In the genomic region with DNA sequence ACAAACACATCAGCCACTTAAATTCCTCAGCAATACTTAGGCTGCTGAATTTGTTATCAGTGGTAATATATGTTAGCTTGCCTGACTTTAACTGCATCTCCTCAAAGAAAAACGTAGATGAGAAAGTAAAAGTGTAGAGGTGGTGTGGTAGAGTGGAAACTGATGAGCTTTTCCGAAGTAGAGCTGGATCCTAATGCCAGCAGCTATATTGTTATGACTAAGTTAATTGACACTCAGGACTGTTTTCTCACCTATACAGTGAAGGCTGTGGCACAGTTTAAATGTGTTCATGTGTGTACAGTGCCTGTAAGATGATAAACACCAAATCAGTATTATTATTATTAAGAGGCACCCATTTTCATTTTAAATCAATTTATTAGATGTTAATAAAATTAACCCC, we compare ENCODE assay signal across 9 cellular contexts.
DNase-seq lines count a peak whose midpoint lies in the region; ATAC-seq and TF ChIP-seq lines count a peak whose summit lies in the region.
"Had no signal": no experiment of that assay in that cellular context is flagged by ENCODE, and none has a peak within 500 bp of the region (broad histone marks: within the 10 kb centered on the region; RNA-seq: fewer than 3 reads in every experiment).

No MANE protein-coding gene starts in this region.

- DNase-seq in activated T-helper 1 cell treated with anti-CD3 and anti-CD28 coated beads, Interleukin-12 subunit alpha, Interleukin-12 subunit beta, Interleukin-2, Interleukin-4 antibody, amounts not matched to agents 30 ng/mL and 10 ng/mL and 1 ng/mL, durations not matched to agents 14 hours and 24 hours and 36 hours (ENCODE audit: low spot score): no peak
- DNase-seq in gastrocnemius medialis (no peak), ecto neural progenitor cell (ENCODE audit: low spot score) (no peak), COLO829 (ENCODE audit: low spot score) (no peak), iPS-NIHi11 (ENCODE audit: low spot score) (no peak)
- DNase-seq: activated CD4-positive, alpha-beta T cell treated with anti-CD3 and anti-CD28 coated beads for 48 hours; pancreas had no signal

- H3K27ac Mint-ChIP-seq in activated T-helper 1 cell treated with anti-CD3 and anti-CD28 coated beads, Interleukin-12 subunit alpha, Interleukin-12 subunit beta, Interleukin-2, Interleukin-4 antibody, amounts not matched to agents 30 ng/mL and 10 ng/mL and 1 ng/mL, durations not matched to agents 14 hours and 24 hours and 36 hours: peak overlapping the region; percentile 25

- H3K4me1 ChIP-seq in gastrocnemius medialis: peaks cover 56 to 68% of the 10 kb centered on the region in 2 donors

- no peaks in the 10 kb centered on the region for H3K9me3 ChIP-seq in gastrocnemius medialis
- H3K9me3 ChIP-seq: pancreas had no signal

- H3K27me3 ChIP-seq in gastrocnemius medialis: no peaks in the 10 kb centered on the region
- H3K27me3 ChIP-seq: pancreas had no signal

- H3K36me3 ChIP-seq in gastrocnemius medialis: no peaks in the 10 kb centered on the region
- H3K36me3 ChIP-seq: pancreas had no signal

- TF ChIP-seq POLR2A in gastrocnemius medialis (IDR thresholded peaks at IDR 0.05): no peak

- no peak overlapping the region for H3K4me3 ChIP-seq in gastrocnemius medialis
- H3K4me3 ChIP-seq: pancreas had no signal

- TF ChIP-seq CTCF in gastrocnemius medialis (IDR thresholded peaks at IDR 0.05 in 4 of 5, conservative IDR thresholded peaks at IDR 0.05 in 1 of 5): no peak

- H3K27ac ChIP-seq in gastrocnemius medialis: peak overlapping the region; percentile 80 to 92 (median 82)

- intact Hi-C loops in activated T-helper 1 cell treated with anti-CD3 and anti-CD28 coated beads, Interleukin-12 subunit alpha, Interleukin-12 subunit beta, Interleukin-2, Interleukin-4 antibody, amounts not matched to agents 30 ng/mL and 10 ng/mL and 1 ng/mL, durations not matched to agents 14 hours and 24 hours and 36 hours (cut with micrococcal nuclease): loop anchor here (1.0 to 2.0 kb wide), 2 partner anchors 60 to 175 kb away; a partner anchor contains a TSS
- intact Hi-C loops in gastrocnemius medialis (cut with DNase I; ENCODE audit: low total_unique reads): no loop called here

- H3K36me3 Mint-ChIP-seq in activated T-helper 1 cell treated with anti-CD3 and anti-CD28 coated beads, Interleukin-12 subunit alpha, Interleukin-12 subunit beta, Interleukin-2, Interleukin-4 antibody, amounts not matched to agents 30 ng/mL and 10 ng/mL and 1 ng/mL, durations not matched to agents 14 hours and 24 hours and 36 hours (ENCODE audit: low read depth): peaks cover 10% of the 10 kb centered on the region

- in situ Hi-C loops in gastrocnemius medialis (cut with MboI; ENCODE audit: low sequenced_read_pairs in 4 of 4): no loop called here

- H3K9me3 Mint-ChIP-seq in activated T-helper 1 cell treated with anti-CD3 and anti-CD28 coated beads, Interleukin-12 subunit alpha, Interleukin-12 subunit beta, Interleukin-2, Interleukin-4 antibody, amounts not matched to agents 30 ng/mL and 10 ng/mL and 1 ng/mL, durations not matched to agents 14 hours and 24 hours and 36 hours: peaks cover 4% of the 10 kb centered on the region

- peaks cover 64% of the 10 kb centered on the region for H3K4me1 Mint-ChIP-seq in activated T-helper 1 cell treated with anti-CD3 and anti-CD28 coated beads, Interleukin-12 subunit alpha, Interleukin-12 subunit beta, Interleukin-2, Interleukin-4 antibody, amounts not matched to agents 30 ng/mL and 10 ng/mL and 1 ng/mL, durations not matched to agents 14 hours and 24 hours and 36 hours (ENCODE audit: low read depth)

- H3K4me3 Mint-ChIP-seq in activated T-helper 1 cell treated with anti-CD3 and anti-CD28 coated beads, Interleukin-12 subunit alpha, Interleukin-12 subunit beta, Interleukin-2, Interleukin-4 antibody, amounts not matched to agents 30 ng/mL and 10 ng/mL and 1 ng/mL, durations not matched to agents 14 hours and 24 hours and 36 hours: peak overlapping the region; percentile 31

- H3K27me3 Mint-ChIP-seq in activated T-helper 1 cell treated with anti-CD3 and anti-CD28 coated beads, Interleukin-12 subunit alpha, Interleukin-12 subunit beta, Interleukin-2, Interleukin-4 antibody, amounts not matched to agents 30 ng/mL and 10 ng/mL and 1 ng/mL, durations not matched to agents 14 hours and 24 hours and 36 hours (ENCODE audit: insufficient read depth): no peaks in the 10 kb centered on the region

- ATAC-seq in GM18873 (IDR thresholded peaks at IDR 0.05; ENCODE audit: low FRiP score, unreplicated experiment) (peak; percentile 33), HG02678 (IDR thresholded peaks at IDR 0.05; ENCODE audit: unreplicated experiment) (peak; percentile 27), gastrocnemius medialis (no peak)

Comparison
In these comparisons a context has a peak if more than half of its experiments do, and no peak if none do; other contexts are left out.
1. ATAC-seq: peak in GM18873 (single experiment) and HG02678 (single experiment); none in gastrocnemius medialis (0 of 2).